Comparison of ENCODE assay signal across 1 cellular context in the genomic region with DNA sequence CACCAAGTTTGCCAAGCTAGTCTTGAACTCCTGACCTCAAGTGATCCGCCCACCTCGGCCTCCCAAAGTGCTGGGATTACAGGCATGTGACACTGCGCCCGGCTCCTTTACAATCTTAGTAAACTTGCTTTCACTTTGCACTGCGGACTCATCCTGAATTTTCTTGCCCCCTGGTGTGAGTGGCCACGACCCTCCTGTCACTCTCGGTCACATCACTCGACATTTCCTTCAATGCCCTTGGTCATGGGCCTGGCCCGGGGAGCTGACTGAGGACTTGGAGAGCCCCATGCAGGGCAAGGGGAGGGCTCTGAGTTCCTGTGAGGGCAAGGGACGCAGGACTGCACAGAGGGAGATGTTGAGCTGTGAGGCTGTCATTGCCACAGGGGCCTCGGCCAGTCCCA.
TF ChIP-seq lines count a peak whose summit lies in the region.

No MANE protein-coding gene starts in this region.

TF ChIP-seq in HepG2, 621 proteins besides CTCF, POLR2A, EP300 and RAD21:
- TF ChIP-seq ZNF580 (CRISPR knock-in tag; IDR thresholded peaks at IDR 0.05; ENCODE audit: borderline replicate concordance, low read depth), result no peak
- TF ChIP-seq, protein P1, sequence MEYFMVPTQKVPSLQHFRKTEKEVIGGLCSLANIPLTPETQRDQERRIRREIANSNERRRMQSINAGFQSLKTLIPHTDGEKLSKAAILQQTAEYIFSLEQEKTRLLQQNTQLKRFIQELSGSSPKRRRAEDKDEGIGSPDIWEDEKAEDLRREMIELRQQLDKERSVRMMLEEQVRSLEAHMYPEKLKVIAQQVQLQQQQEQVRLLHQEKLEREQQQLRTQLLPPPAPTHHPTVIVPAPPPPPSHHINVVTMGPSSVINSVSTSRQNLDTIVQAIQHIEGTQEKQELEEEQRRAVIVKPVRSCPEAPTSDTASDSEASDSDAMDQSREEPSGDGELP (IDR thresholded peaks at IDR 0.05; ENCODE audit: borderline replicate concordance, low read depth), result no peak
- no peak for TF ChIP-seq ZNF207 (IDR thresholded peaks at IDR 0.05; ENCODE audit: borderline replicate concordance)
- no peak for TF ChIP-seq CBX1 (IDR thresholded peaks at IDR 0.05; ENCODE audit: low read depth)
